In the genomic region with DNA sequence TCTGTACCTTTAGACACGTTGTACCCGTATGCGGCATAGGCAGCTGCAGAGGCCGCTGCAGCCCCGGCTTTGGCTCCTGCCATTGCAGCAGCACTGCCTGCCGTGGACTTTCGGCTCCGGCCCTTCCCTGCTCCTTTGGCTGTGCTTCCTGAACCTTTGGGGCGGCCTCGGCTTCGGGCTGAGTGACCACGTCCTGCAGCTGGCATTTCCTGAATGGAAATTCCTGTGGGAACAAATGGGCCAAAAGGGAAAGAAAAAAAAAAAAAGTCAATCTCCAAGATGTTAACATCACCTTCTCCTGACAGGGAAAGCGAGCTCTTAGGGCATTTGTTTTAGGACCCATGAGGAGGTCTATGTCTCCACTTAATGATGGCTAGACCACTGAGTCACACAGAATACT, we compare ENCODE assay signal across 1 cellular context.
TF ChIP-seq lines count a peak whose summit lies in the region.

No MANE protein-coding gene starts in this region.

TF ChIP-seq in IMR-90, 13 proteins besides CTCF, POLR2A, EP300 and RAD21:
- TF ChIP-seq FOS (IDR thresholded peaks at IDR 0.05; ENCODE audit: low read depth, low read length) (peak; percentile 49), MAZ (IDR thresholded peaks at IDR 0.05; ENCODE audit: borderline replicate concordance, low read depth, low read length) (no peak), MXI1 (IDR thresholded peaks at IDR 0.05; ENCODE audit: borderline replicate concordance, low read depth, low read length) (no peak), BHLHE40 (IDR thresholded peaks at IDR 0.05; ENCODE audit: low read depth, low read length) (0 out of 2 replicates have a peak, but pooled peaks have one; percentile 26), RFX5 (IDR thresholded peaks at IDR 0.05; ENCODE audit: low read depth, low read length) (no peak), NFE2L2 (IDR thresholded peaks at IDR 0.05; ENCODE audit: low read depth, low read length) (no peak), SMC3 (IDR thresholded peaks at IDR 0.05; ENCODE audit: low read depth, low read length) (peak; percentile 6; the same call in 1 of the 2 replicates), CEBPB (IDR thresholded peaks at IDR 0.05; ENCODE audit: low read depth, low read length) (no peak)
- TF ChIP-seq, protein P1, sequence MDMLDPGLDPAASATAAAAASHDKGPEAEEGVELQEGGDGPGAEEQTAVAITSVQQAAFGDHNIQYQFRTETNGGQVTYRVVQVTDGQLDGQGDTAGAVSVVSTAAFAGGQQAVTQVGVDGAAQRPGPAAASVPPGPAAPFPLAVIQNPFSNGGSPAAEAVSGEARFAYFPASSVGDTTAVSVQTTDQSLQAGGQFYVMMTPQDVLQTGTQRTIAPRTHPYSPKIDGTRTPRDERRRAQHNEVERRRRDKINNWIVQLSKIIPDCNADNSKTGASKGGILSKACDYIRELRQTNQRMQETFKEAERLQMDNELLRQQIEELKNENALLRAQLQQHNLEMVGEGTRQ (IDR thresholded peaks at IDR 0.05; ENCODE audit: low read depth, low read length) = no peak
- TF ChIP-seq, protein P2, sequence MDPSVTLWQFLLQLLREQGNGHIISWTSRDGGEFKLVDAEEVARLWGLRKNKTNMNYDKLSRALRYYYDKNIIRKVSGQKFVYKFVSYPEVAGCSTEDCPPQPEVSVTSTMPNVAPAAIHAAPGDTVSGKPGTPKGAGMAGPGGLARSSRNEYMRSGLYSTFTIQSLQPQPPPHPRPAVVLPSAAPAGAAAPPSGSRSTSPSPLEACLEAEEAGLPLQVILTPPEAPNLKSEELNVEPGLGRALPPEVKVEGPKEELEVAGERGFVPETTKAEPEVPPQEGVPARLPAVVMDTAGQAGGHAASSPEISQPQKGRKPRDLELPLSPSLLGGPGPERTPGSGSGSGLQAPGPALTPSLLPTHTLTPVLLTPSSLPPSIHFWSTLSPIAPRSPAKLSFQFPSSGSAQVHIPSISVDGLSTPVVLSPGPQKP (IDR thresholded peaks at IDR 0.05; ENCODE audit: borderline replicate concordance, low read depth, low read length) = no peak
